In the genomic region with DNA sequence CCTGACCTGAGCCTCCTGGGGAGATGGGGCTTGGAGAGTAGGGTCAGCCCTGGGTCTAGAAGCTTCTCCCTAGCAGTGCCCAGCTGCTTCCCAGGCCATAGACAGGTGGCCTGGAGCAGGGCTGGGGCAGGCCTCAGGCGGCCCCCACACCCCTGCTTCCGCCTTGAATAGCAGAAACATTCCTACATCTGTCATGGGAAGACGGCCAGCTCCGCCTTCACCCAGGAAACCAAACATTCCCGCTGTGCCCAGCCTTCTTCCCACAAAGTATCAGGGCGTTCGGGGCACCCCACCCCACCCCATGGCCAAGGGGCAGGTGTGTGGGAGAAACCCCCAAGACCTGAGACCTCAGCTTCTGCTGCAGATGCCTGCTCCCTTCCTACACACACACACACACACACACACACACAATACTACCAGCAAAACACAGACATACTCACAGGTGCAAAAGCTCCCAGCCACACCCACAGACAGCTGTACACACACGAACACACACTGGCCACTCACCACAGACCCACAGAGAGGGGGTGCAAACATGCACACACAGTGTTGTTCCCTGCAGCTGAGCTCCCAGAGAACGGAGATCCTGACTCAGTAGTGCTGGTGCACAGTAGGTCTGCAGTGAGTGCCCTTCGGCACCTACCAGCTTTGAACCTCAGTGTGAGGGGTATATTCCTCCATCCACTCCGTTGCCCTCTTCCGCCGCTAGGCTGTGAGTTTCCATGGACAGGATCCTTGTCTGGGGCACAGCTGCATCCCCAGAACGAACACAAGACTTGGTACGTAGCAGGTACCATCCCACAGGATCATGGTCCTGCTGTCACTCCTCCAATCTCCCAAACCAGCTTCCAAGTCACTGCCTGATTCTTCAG, we compare ENCODE assay signal across 11 cellular contexts. TPM values are rescaled to one million over a fixed set of nuclear protein-coding genes. Genes with fewer than 3 reads are reported as not detected.
DNase-seq lines count a peak whose midpoint lies in the region; ATAC-seq, FAIRE-seq and TF ChIP-seq lines count a peak whose summit lies in the region.
"Had no signal": no experiment of that assay in that cellular context is flagged by ENCODE, and none has a peak within 500 bp of the region (broad histone marks: within the 10 kb centered on the region; RNA-seq: fewer than 3 reads in every experiment).

No MANE protein-coding gene starts in this region.

- ATAC-seq in GM18867 (IDR thresholded peaks at IDR 0.05; ENCODE audit: unreplicated experiment) (no peak), GM21526 (IDR thresholded peaks at IDR 0.05; ENCODE audit: low FRiP score, unreplicated experiment) (no peak)

- H3K79me2 ChIP-seq in endothelial cell of umbilical vein (ENCODE audit: control insufficient read depth, insufficient read depth, low read length) = no peaks in the 10 kb centered on the region

- H3K36me3 ChIP-seq in endothelial cell of umbilical vein (ENCODE audit: control insufficient read depth in 2 of 2, extremely low read depth in 1 of 2, insufficient read depth in 2 of 2, low read length in 2 of 2) = no peaks in the 10 kb centered on the region
- no peaks in the 10 kb centered on the region for H3K36me3 ChIP-seq in sigmoid colon
- H3K36me3 ChIP-seq: right atrium auricular region had no signal

- no peaks in the 10 kb centered on the region for H4K20me1 ChIP-seq in endothelial cell of umbilical vein (replicated peaks; ENCODE audit: control insufficient read depth, extremely low read depth, insufficient read depth, low read length)

- TF ChIP-seq EP300 in sigmoid colon (IDR thresholded peaks at IDR 0.05) = no peak

- H3K27ac ChIP-seq in endothelial cell of umbilical vein (ENCODE audit: insufficient read depth, low read depth, low read length) (no peak overlapping the region), sigmoid colon (no peak overlapping the region)
- H3K27ac ChIP-seq: right atrium auricular region had no signal

- no peak for TF ChIP-seq POLR2A in endothelial cell of umbilical vein (IDR thresholded peaks at IDR 0.05; ENCODE audit: low read depth, low read length)
- no peak for TF ChIP-seq POLR2A in sigmoid colon (IDR thresholded peaks at IDR 0.05)

- DNase-seq in NCI-H2029 (lab: John Stamatoyannopoulos, UW) = peak; percentile 38
- no peak for DNase-seq in NCI-H2029 treated with DMSO at 0.1 percent for 48 hours (lab: John Stamatoyannopoulos, UW)
- DNase-seq in NCI-H510A treated with DMSO at 0.1 percent for 48 hours (lab: John Stamatoyannopoulos, UW) = peak; percentile 34
- DNase-seq in endothelial cell of umbilical vein (ENCODE audit: low read depth, low spot score) = no peak
- peak; percentile 58 for DNase-seq in sigmoid colon
- DNase-seq in OCI-M1 (lab: John Stamatoyannopoulos, UW) = no peak
- DNase-seq: NCI-H2107, T-helper 1 cell had no signal

- H3K27me3 ChIP-seq in endothelial cell of umbilical vein (ENCODE audit: control insufficient read depth in 2 of 2, insufficient read depth in 2 of 2, low read length in 2 of 2) (no peaks in the 10 kb centered on the region), sigmoid colon (no peaks in the 10 kb centered on the region)
- H3K27me3 ChIP-seq: right atrium auricular region had no signal

- intact Hi-C loops in endothelial cell of umbilical vein (cut with micrococcal nuclease) (no loop called here), sigmoid colon (cut with DNase I) (no loop called here)

- no peak overlapping the region for H2AFZ ChIP-seq in endothelial cell of umbilical vein (ENCODE audit: low read depth, low read length)

- CTCF ChIA-PET in endothelial cell of umbilical vein (lab: Charles Lee) = interaction anchor here (1.1 to 1.3 kb wide), 2 partner anchors 8 to 17 kb away, joined by 3 to 4 read pairs; no protein-coding TSS in a partner anchor

- POLR2A ChIA-PET in endothelial cell of umbilical vein (lab: Charles Lee) = no interaction called here

- no peaks in the 10 kb centered on the region for H3K9me1 ChIP-seq in endothelial cell of umbilical vein (replicated peaks; ENCODE audit: control insufficient read depth, extremely low read depth, insufficient read depth, low read length)

- H3K4me1 ChIP-seq in endothelial cell of umbilical vein (ENCODE audit: control insufficient read depth, extremely low read depth, insufficient read depth, low read length) = peaks cover 10% of the 10 kb centered on the region
- H3K4me1 ChIP-seq in sigmoid colon = no peaks in the 10 kb centered on the region
- H3K4me1 ChIP-seq: right atrium auricular region had no signal

- H3K9ac ChIP-seq in endothelial cell of umbilical vein (replicated peaks; ENCODE audit: extremely low read depth, insufficient read depth, low read length) = no peak overlapping the region

- TF ChIP-seq CTCF in endothelial cell of umbilical vein (IDR thresholded peaks at IDR 0.05; ENCODE audit: extremely low read depth in 1 of 2, insufficient read depth in 1 of 2, low read depth in 1 of 2, low read length in 2 of 2) (no peak), sigmoid colon (IDR thresholded peaks at IDR 0.05) (no peak)

- dilution Hi-C loops in endothelial cell of umbilical vein (cut with MboI; ENCODE audit: extremely low pct_ligation_motif_present, low sequenced_read_pairs) = no loop called here

- peak; percentile 31 for FAIRE-seq in endothelial cell of umbilical vein (lab: Jason Lieb, UNC)

- no peak overlapping the region for H3K4me3 ChIP-seq in endothelial cell of umbilical vein (replicated peaks in 1 of 3; ENCODE audit: insufficient read depth in 1 of 3, low read depth in 1 of 3, low read length in 3 of 3)
- H3K4me3 ChIP-seq in sigmoid colon = no peak overlapping the region
- H3K4me3 ChIP-seq: right atrium auricular region had no signal

- H3K9me3 ChIP-seq in endothelial cell of umbilical vein (replicated peaks; ENCODE audit: control insufficient read depth, insufficient read depth, low read length) = no peaks in the 10 kb centered on the region
- H3K9me3 ChIP-seq in sigmoid colon = no peaks in the 10 kb centered on the region
- H3K9me3 ChIP-seq: right atrium auricular region had no signal

- 32 to 57% methylated on average over 15 of the region's 15 CpGs for WGBS in sigmoid colon, 2 donors

- no TSS peak for BruUV-seq in endothelial cell of umbilical vein (replicated peaks; lab: Mats Ljungman, UMichigan)

- no peak overlapping the region for H3K4me2 ChIP-seq in endothelial cell of umbilical vein (ENCODE audit: insufficient read depth, low read length)

TF ChIP-seq in endothelial cell of umbilical vein, 7 proteins besides CTCF, POLR2A, EP300 and RAD21:
- TF ChIP-seq POLR2AphosphoS5 (IDR thresholded peaks at IDR 0.05; ENCODE audit: insufficient read depth, low read depth, low read length) (no peak), FOS (IDR thresholded peaks at IDR 0.05; ENCODE audit: borderline replicate concordance, insufficient read depth, low read length) (no peak), MYC (IDR thresholded peaks at IDR 0.05; ENCODE audit: low read depth, low read length) (no peak), JUN (IDR thresholded peaks at IDR 0.05; ENCODE audit: borderline replicate concordance, insufficient read depth, insufficient read length, low read depth) (no peak), GATA2 (IDR thresholded peaks at IDR 0.05; ENCODE audit: insufficient read depth, insufficient read length, low read depth, low read length) (no peak), EZH2 (IDR thresholded peaks at IDR 0.05; ENCODE audit: borderline replicate concordance, low read depth, low read length, severe bottlenecking) (no peak)
- TF ChIP-seq, protein P1, sequence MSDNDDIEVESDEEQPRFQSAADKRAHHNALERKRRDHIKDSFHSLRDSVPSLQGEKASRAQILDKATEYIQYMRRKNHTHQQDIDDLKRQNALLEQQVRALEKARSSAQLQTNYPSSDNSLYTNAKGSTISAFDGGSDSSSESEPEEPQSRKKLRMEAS (IDR thresholded peaks at IDR 0.05; ENCODE audit: insufficient read depth, insufficient read length) = no peak

RNA-seq across cellular contexts. Expression of a gene that starts 37.4 kb away (rescaled TPM):
- 240 and 273 TPM in 2 replicates for total RNA-seq in endothelial cell of umbilical vein
- 135 and 179 TPM in 2 replicates for polyA plus RNA-seq in endothelial cell of umbilical vein
- 144 and 170 TPM in 2 replicates for polyA plus RNA-seq in endothelial cell of umbilical vein (2011; cell fraction: cytosol; rRNA removed)
- polyA plus RNA-seq in endothelial cell of umbilical vein (2011; cell fraction: nucleus; rRNA removed) = 102 and 122 TPM in 2 replicates
- 57.8 and 101 TPM in 2 replicates for polyA plus RNA-seq in endothelial cell of umbilical vein (2012)
- 185 and 212 TPM in 2 replicates for polyA minus RNA-seq in endothelial cell of umbilical vein
- 3.4 TPM for polyA minus RNA-seq in endothelial cell of umbilical vein (2011; cell fraction: cytosol; rRNA and poly(A)+ RNA removed)
- 44.9 and 58.4 TPM in 2 replicates for polyA minus RNA-seq in endothelial cell of umbilical vein (2011; cell fraction: nucleus; rRNA and poly(A)+ RNA removed)
- 1 to 10 TPM; 3.1 to 9.6 (median 7.4) TPM for total RNA-seq in sigmoid colon
- polyA plus RNA-seq in sigmoid colon = 1 to 10 TPM; 1.4 to 5.5 (median 2.4) TPM

RNA-seq across cellular contexts. Expression of a gene that starts 54.9 kb away (rescaled TPM):
- total RNA-seq in endothelial cell of umbilical vein (5.1 and 7.1 TPM in 2 replicates), sigmoid colon (100 to 1,000 TPM; 108 to 166 (median 125) TPM)
- polyA plus RNA-seq in endothelial cell of umbilical vein (3.4 and 4.0 TPM in 2 replicates), sigmoid colon (10 to 100 TPM; 10.9 to 39.0 (median 36.2) TPM)
- polyA plus RNA-seq in endothelial cell of umbilical vein (2011; cell fraction: cytosol; rRNA removed) = 1.6 and 2.0 TPM in 2 replicates
- 12.0 and 13.9 TPM in 2 replicates for polyA plus RNA-seq in endothelial cell of umbilical vein (2011; cell fraction: nucleus; rRNA removed)
- polyA plus RNA-seq in endothelial cell of umbilical vein (2012) = 1.7 and 1.9 TPM in 2 replicates
- polyA minus RNA-seq in endothelial cell of umbilical vein = 3.9 and 6.0 TPM in 2 replicates
- 2.7 TPM for polyA minus RNA-seq in endothelial cell of umbilical vein (2011; cell fraction: cytosol; rRNA and poly(A)+ RNA removed)
- polyA minus RNA-seq in endothelial cell of umbilical vein (2011; cell fraction: nucleus; rRNA and poly(A)+ RNA removed) = 6.1 and 6.7 TPM in 2 replicates

Comparison
In these comparisons a context has a peak if more than half of its experiments do, and no peak if none do; other contexts are left out.
1. DNase-seq: peak in NCI-H2029 (single experiment), NCI-H510A treated with DMSO at 0.1 percent for 48 hours (single experiment) and sigmoid colon (single experiment); none in NCI-H2029 treated with DMSO at 0.1 percent for 48 hours (single experiment), endothelial cell of umbilical vein (single experiment) and OCI-M1 (single experiment).
2. RNA of a gene that starts 37.4 kb away (total RNA-seq): 240 to 273 TPM in endothelial cell of umbilical vein; 3.1 to 9.6 TPM in sigmoid colon; every median in the first group is over 10 times any median in the second.
3. RNA of a gene that starts 54.9 kb away (total RNA-seq): 108 to 166 TPM in sigmoid colon; 5.1 to 7.1 TPM in endothelial cell of umbilical vein; every median in the first group is over 10 times any median in the second.